26 cellular contexts compared by ENCODE assay signal in the genomic region with DNA sequence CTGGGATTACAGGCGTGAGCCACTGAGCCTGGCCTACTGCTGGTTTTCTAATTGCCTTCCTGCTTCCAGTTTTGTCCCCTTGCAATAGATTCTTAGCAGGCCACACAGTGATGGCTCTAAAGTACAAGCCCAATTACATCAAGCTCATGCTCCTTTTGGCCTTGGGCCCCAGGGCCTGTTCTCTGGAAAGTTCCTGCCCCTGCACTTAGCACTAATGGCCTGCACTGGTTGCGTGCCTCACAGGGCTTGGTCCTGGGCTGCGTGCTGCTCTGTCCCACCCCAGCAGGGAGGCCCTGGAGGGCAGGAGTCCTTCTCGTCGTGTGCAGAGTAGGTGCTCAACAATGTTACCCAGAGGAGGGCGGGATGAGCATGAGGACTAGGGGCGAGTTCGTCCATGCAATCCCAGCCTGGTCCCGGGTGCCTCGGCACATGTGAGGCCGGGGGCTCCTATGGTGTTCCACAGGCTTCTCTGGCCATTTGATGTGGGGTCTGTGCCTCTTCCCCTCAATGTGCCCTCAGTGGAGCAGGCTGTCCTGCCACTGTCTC.
"Had no signal": no experiment of that assay in that cellular context is flagged by ENCODE, and none has a peak within 500 bp of the region (broad histone marks: within the 10 kb centered on the region; RNA-seq: fewer than 3 reads in every experiment).

No MANE protein-coding gene starts in this region.

- H3K36me3 ChIP-seq: brain microvascular endothelial cell, SJCRH30 had no signal

- H3K4me1 ChIP-seq: SJCRH30 had no signal

- H3K27ac ChIP-seq: brain microvascular endothelial cell, SJCRH30, SK-N-MC had no signal

- H3K27ac Mint-ChIP-seq: activated CD4-positive, alpha-beta T cell treated with anti-CD3 and anti-CD28 coated beads, Interleukin-2, amount 10 ng/mL, durations not matched to agents 24 days and 14 days; activated CD8-positive, alpha-beta T cell treated with anti-CD3 and anti-CD28 coated beads for 36 hours; activated naive CD4-positive, alpha-beta T cell treated with anti-CD3 and anti-CD28 coated beads for 36 hours; activated naive CD8-positive, alpha-beta T cell treated with anti-CD3 and anti-CD28 coated beads, Interleukin-2, amount 50 U/mL, for 24 hours; activated T-helper 1 cell treated with anti-CD3 and anti-CD28 coated beads, Interleukin-12 subunit alpha, Interleukin-12 subunit beta, Interleukin-2, Interleukin-4 antibody, amounts not matched to agents 30 ng/mL and 10 ng/mL and 1 ng/mL, durations not matched to agents 14 hours and 24 hours and 36 hours had no signal

- H3K36me3 Mint-ChIP-seq: activated naive CD4-positive, alpha-beta T cell treated with anti-CD3 and anti-CD28 coated beads, Interleukin-2, amount 50 U/mL, for 72 hours had no signal

- H3K4me3 Mint-ChIP-seq: activated CD4-positive, alpha-beta T cell treated with anti-CD3 and anti-CD28 coated beads, Interleukin-2, amount 10 ng/mL, durations not matched to agents 24 days and 14 days; activated CD8-positive, alpha-beta T cell treated with anti-CD3 and anti-CD28 coated beads for 36 hours; activated naive CD4-positive, alpha-beta T cell treated with anti-CD3 and anti-CD28 coated beads for 36 hours; activated naive CD8-positive, alpha-beta T cell treated with anti-CD3 and anti-CD28 coated beads, Interleukin-2, amount 50 U/mL, for 24 hours; activated T-cell treated with anti-CD3 and anti-CD28 coated beads, Interleukin-2, amount 50 U/mL, for 4 hours; activated T-helper 1 cell treated with anti-CD3 and anti-CD28 coated beads, Interleukin-12 subunit alpha, Interleukin-12 subunit beta, Interleukin-2, Interleukin-4 antibody, amounts not matched to agents 30 ng/mL and 10 ng/mL and 1 ng/mL, durations not matched to agents 14 hours and 24 hours and 36 hours had no signal

- H3K9me3 Mint-ChIP-seq: activated CD4-positive, alpha-beta T cell treated with anti-CD3 and anti-CD28 coated beads, Interleukin-2, amount 10 ng/mL, durations not matched to agents 24 days and 14 days; activated CD8-positive, alpha-beta T cell treated with anti-CD3 and anti-CD28 coated beads for 36 hours; activated naive CD4-positive, alpha-beta T cell treated with anti-CD3 and anti-CD28 coated beads for 36 hours; activated naive CD4-positive, alpha-beta T cell treated with anti-CD3 and anti-CD28 coated beads, Interleukin-2, amount 50 U/mL, for 72 hours; activated naive CD8-positive, alpha-beta T cell treated with anti-CD3 and anti-CD28 coated beads, Interleukin-2, amount 50 U/mL, for 24 hours; activated T-cell treated with anti-CD3 and anti-CD28 coated beads, Interleukin-2, amount 50 U/mL, for 4 hours; activated T-helper 1 cell treated with anti-CD3 and anti-CD28 coated beads, Interleukin-12 subunit alpha, Interleukin-12 subunit beta, Interleukin-2, Interleukin-4 antibody, amounts not matched to agents 30 ng/mL and 10 ng/mL and 1 ng/mL, durations not matched to agents 14 hours and 24 hours and 36 hours had no signal

- H3K4me3 ChIP-seq: SJCRH30, SK-N-MC had no signal

- H3K27me3 ChIP-seq: brain microvascular endothelial cell had no signal

- H3K27me3 Mint-ChIP-seq: activated CD8-positive, alpha-beta T cell treated with anti-CD3 and anti-CD28 coated beads for 36 hours had no signal

- ATAC-seq: activated CD8-positive, alpha-beta T cell treated with anti-CD3 and anti-CD28 coated beads for 36 hours; activated naive CD4-positive, alpha-beta T cell treated with anti-CD3 and anti-CD28 coated beads, Interleukin-2, amount 50 U/mL, for 72 hours; activated naive CD8-positive, alpha-beta T cell treated with anti-CD3 and anti-CD28 coated beads, Interleukin-2, amount 50 U/mL, for 24 hours; activated T-cell treated with anti-CD3 and anti-CD28 coated beads, Interleukin-2, amount 50 U/mL, for 4 hours; Panc1 had no signal

- H3K9me3 ChIP-seq: SJCRH30 had no signal

- DNase-seq: activated CD4-positive, alpha-beta T cell treated with anti-CD3 and anti-CD28 coated beads, Interleukin-2, amount 10 ng/mL, durations not matched to agents 24 days and 14 days; activated CD4-positive, alpha-beta T cell treated with anti-CD3 and anti-CD28 coated beads, Interleukin-2, amount 50 U/mL, for 4 hours; activated CD8-positive, alpha-beta T cell treated with anti-CD3 and anti-CD28 coated beads for 36 hours; activated gamma-delta T cell treated with Interleukin-2 at 50 U/mL for 16 hours; activated naive CD4-positive, alpha-beta T cell treated with anti-CD3 and anti-CD28 coated beads for 36 hours; activated naive CD8-positive, alpha-beta T cell treated with anti-CD3 and anti-CD28 coated beads, Interleukin-2, amount 50 U/mL, for 24 hours; activated T-cell treated with anti-CD3 and anti-CD28 coated beads for 4 hours; activated T-cell treated with anti-CD3 and anti-CD28 coated beads, Interleukin-2, amount 50 U/mL, for 4 hours; aorta; brain microvascular endothelial cell; Karpas-422; KBM-7; NCI-H1105 treated with DMSO at 0.1 percent for 48 hours; NCI-H1436; NCI-H1694; NCI-H1930; NCI-H2081 treated with DMSO at 0.1 percent for 48 hours; NCI-H226; NCI-H446 treated with DMSO at 0.1 percent for 48 hours; NCI-H524 treated with DMSO at 0.1 percent for 48 hours; SHP77; SJCRH30 had no signal

- H3K4me1 Mint-ChIP-seq: activated CD4-positive, alpha-beta T cell treated with anti-CD3 and anti-CD28 coated beads, Interleukin-2, amount 10 ng/mL, durations not matched to agents 24 days and 14 days had no signal
